In the genomic region with DNA sequence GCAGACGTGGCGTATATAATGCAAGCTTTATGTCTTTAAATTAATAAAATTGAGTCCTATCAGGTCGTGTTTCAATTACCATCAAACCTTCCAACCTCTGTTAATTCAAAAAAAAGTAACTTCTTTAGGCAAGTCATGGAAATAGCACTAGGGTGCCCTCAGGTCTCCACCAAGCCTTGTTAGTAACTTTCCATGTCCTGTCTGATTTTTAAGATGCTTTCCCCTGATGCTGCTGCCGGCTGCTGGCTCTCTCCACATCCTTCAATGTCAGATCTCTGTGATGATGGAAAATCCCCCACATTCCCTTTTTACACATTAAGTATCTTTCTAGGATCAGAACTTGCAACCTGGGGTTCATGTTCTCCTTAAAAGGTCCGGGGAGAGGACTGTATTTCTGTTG, we compare ENCODE assay signal across 22 cellular contexts. TPM values are rescaled to one million over a fixed set of nuclear protein-coding genes. Genes with fewer than 3 reads are reported as not detected.
DNase-seq lines count a peak whose midpoint lies in the region; ATAC-seq, FAIRE-seq and TF ChIP-seq lines count a peak whose summit lies in the region.
"Had no signal": no experiment of that assay in that cellular context is flagged by ENCODE, and none has a peak within 500 bp of the region (broad histone marks: within the 10 kb centered on the region; RNA-seq: fewer than 3 reads in every experiment).

No MANE protein-coding gene starts in this region.

- WGBS in liver: 59% methylated on average over 5 of the region's 5 CpGs
- 37% methylated on average over 5 of the region's 5 CpGs for WGBS in HepG2 (ENCODE audit: low lambda C conversion rate)
- 53 to 66% (median 56%) methylated on average over 5 of the region's 5 CpGs for WGBS in psoas muscle, 3 donors
- WGBS in aorta, 2 donors: 43 to 44% methylated on average over 5 of the region's 5 CpGs

- POLR2A ChIA-PET in HepG2 (lab: Yijun Ruan, JAX): no interaction called here
- POLR2A ChIA-PET in CD4-positive, alpha-beta memory T cell (lab: Charles Lee; ENCODE audit: partially characterized antibody): no interaction called here

- no peak overlapping the region for H2AFZ ChIP-seq in HepG2 (ENCODE audit: low read length)

- H3K9me3 ChIP-seq in liver (ENCODE audit: control insufficient read depth in 4 of 4, low read length in 3 of 4): no peaks in the 10 kb centered on the region
- no peaks in the 10 kb centered on the region for H3K9me3 ChIP-seq in HepG2 (ENCODE audit: low read length)
- no peaks in the 10 kb centered on the region for H3K9me3 ChIP-seq in kidney (ENCODE audit: control insufficient read depth in 1 of 2, low read length in 2 of 2)
- H3K9me3 ChIP-seq in psoas muscle: no peaks in the 10 kb centered on the region
- no peaks in the 10 kb centered on the region for H3K9me3 ChIP-seq in aorta (ENCODE audit: control insufficient read depth, low read length)
- no peaks in the 10 kb centered on the region for H3K9me3 ChIP-seq in CD4-positive, alpha-beta memory T cell (ENCODE audit: control insufficient read depth in 1 of 2, low read length in 2 of 2)
- H3K9me3 ChIP-seq: adrenal gland, tibial nerve had no signal

- H3K9ac ChIP-seq in liver (ENCODE audit: low read depth in 1 of 2, low read length in 2 of 2): peak overlapping the region in 1 of 2 donors; percentile 31
- no peak overlapping the region for H3K9ac ChIP-seq in HepG2 (ENCODE audit: insufficient read depth, low read depth, low read length)
- peak overlapping the region in 1 of 2 donors; percentile 14 for H3K9ac ChIP-seq in kidney (ENCODE audit: low read length in 2 of 2)

- H3K9me3 Mint-ChIP-seq in CD4-positive, alpha-beta memory T cell: peaks cover 0 to 2% (median 0%) of the 10 kb centered on the region in 8 donors
- H3K9me3 Mint-ChIP-seq: CD4-positive, alpha-beta T cell had no signal

- FAIRE-seq in HepG2 (lab: Jason Lieb, UNC) (no peak), kidney (lab: Jason Lieb, UNC) (no peak)

- no peaks in the 10 kb centered on the region for H3K4me1 ChIP-seq in liver (ENCODE audit: control insufficient read depth in 4 of 4, insufficient read depth in 4 of 4, low read length in 3 of 4)
- H3K4me1 ChIP-seq in HepG2 (ENCODE audit: insufficient read depth, low read length): no peaks in the 10 kb centered on the region
- H3K4me1 ChIP-seq in kidney (ENCODE audit: control insufficient read depth in 1 of 2, insufficient read depth in 1 of 2, low read depth in 1 of 2, low read length in 2 of 2): peaks cover 0 to 4% of the 10 kb centered on the region in 2 donors
- H3K4me1 ChIP-seq in psoas muscle: no peaks in the 10 kb centered on the region
- H3K4me1 ChIP-seq in aorta (ENCODE audit: control insufficient read depth in 1 of 2, insufficient read depth in 2 of 2, low read length in 2 of 2): peaks cover 8 to 10% of the 10 kb centered on the region in 2 donors
- no peaks in the 10 kb centered on the region for H3K4me1 ChIP-seq in CD4-positive, alpha-beta memory T cell (ENCODE audit: insufficient read depth, low read length)
- H3K4me1 ChIP-seq: adrenal gland, tibial nerve had no signal

- TF ChIP-seq RAD21 in liver (IDR thresholded peaks at IDR 0.05) (no peak), HepG2 (CRISPR knock-in tag; IDR thresholded peaks at IDR 0.05) (no peak)

- in situ Hi-C loops in HepG2 (cut with HindIII; ENCODE audit: extremely low pct_ligation_motif_present, low pct_unique_long_range_greater_than_20kb): no loop called here

- no TSS peak for BruUV-seq in HepG2 (replicated peaks; lab: Mats Ljungman, UMichigan)

- intact Hi-C loops in HepG2 (cut with micrococcal nuclease; ENCODE audit: unreplicated experiment): no loop called here
- intact Hi-C loops in kidney (cut with DNase I): no loop called here
- intact Hi-C loops in psoas muscle (cut with DNase I): no loop called here
- intact Hi-C loops in aorta (cut with DNase I): loop anchor here (5.0 to 10.0 kb wide), 4 partner anchors 33 to 250 kb away; no protein-coding TSS in a partner anchor
- intact Hi-C loops in CD4-positive, alpha-beta memory T cell (cut with micrococcal nuclease): no loop called here

- peak overlapping the region in 1 of 2 donors; percentile 12 for H3K27ac ChIP-seq in liver (ENCODE audit: low read depth in 1 of 2, low read length in 2 of 2)
- H3K27ac ChIP-seq in HepG2 (ENCODE audit: extremely low read length, insufficient read depth, low read length): no peak overlapping the region
- H3K27ac ChIP-seq in kidney (ENCODE audit: low read depth in 2 of 2, low read length in 2 of 2): peak overlapping the region in 1 of 2 donors; percentile 16
- H3K27ac ChIP-seq in psoas muscle: peak overlapping the region; percentile 25
- peak overlapping the region; percentile 49 to 69 for H3K27ac ChIP-seq in aorta (ENCODE audit: low read depth in 1 of 2, low read length in 2 of 2)
- H3K27ac ChIP-seq in CD4-positive, alpha-beta memory T cell (ENCODE audit: low read depth, low read length): no peak overlapping the region

- H3K27ac Mint-ChIP-seq in CD4-positive, alpha-beta memory T cell: no peak overlapping the region
- H3K27ac Mint-ChIP-seq: activated CD8-positive, alpha-beta memory T cell treated with anti-CD3 and anti-CD28 coated beads, Interleukin-2, amount 10 ng/mL, durations not matched to agents 7 days and 5 days; CD4-positive, alpha-beta T cell; T-helper 17 cell had no signal

- H4K20me1 ChIP-seq in HepG2 (ENCODE audit: insufficient read depth, low read length): no peaks in the 10 kb centered on the region

- CTCF ChIA-PET in HepG2 (lab: Yijun Ruan, JAX; ENCODE audit: low intra/inter-chr PET ratio, low total read pairs): no interaction called here
- CTCF ChIA-PET in CD4-positive, alpha-beta memory T cell (lab: Charles Lee; ENCODE audit: partially characterized antibody): no interaction called here

- H3K27me3 ChIP-seq in liver (ENCODE audit: control insufficient read depth in 4 of 4, insufficient read depth in 4 of 4, low read length in 3 of 4): peaks cover 0 to 4% (median under 1%) of the 10 kb centered on the region in 4 donors
- peaks cover 1 to 9% of the 10 kb centered on the region in 2 experiments; a peak in 3 of 5 replicates for H3K27me3 ChIP-seq in HepG2 (ENCODE audit: control insufficient read depth in 1 of 2, insufficient read depth in 2 of 2, low read length in 2 of 2)
- no peaks in the 10 kb centered on the region for H3K27me3 ChIP-seq in psoas muscle (ENCODE audit: insufficient read depth in 3 of 3, low read length in 2 of 3)
- no peaks in the 10 kb centered on the region for H3K27me3 ChIP-seq in aorta (ENCODE audit: control insufficient read depth in 1 of 2, insufficient read depth in 2 of 2, low read length in 1 of 2)
- no peaks in the 10 kb centered on the region for H3K27me3 ChIP-seq in CD4-positive, alpha-beta memory T cell (ENCODE audit: insufficient read depth, low read length)
- H3K27me3 ChIP-seq: tibial nerve had no signal

- TF ChIP-seq POLR2A in HepG2 (IDR thresholded peaks at IDR 0.05; ENCODE audit: insufficient read depth in 1 of 2, low read depth in 2 of 2, low read length in 2 of 2): no peak

- ATAC-seq in HepG2 (no peak), psoas muscle (no peak), aorta (ENCODE audit: low FRiP score) (no peak)
- ATAC-seq: activated CD8-positive, alpha-beta memory T cell treated with anti-CD3 and anti-CD28 coated beads, Interleukin-2, amount 10 ng/mL, durations not matched to agents 7 days and 5 days; T-helper 17 cell had no signal

- H3K4me3 ChIP-seq in liver (ENCODE audit: low read depth in 1 of 3, low read length in 3 of 3): peak overlapping the region in 2 of 3 donors; percentile 8 to 29
- no peak overlapping the region for H3K4me3 ChIP-seq in HepG2 (replicated peaks in 1 of 3; ENCODE audit: insufficient read depth in 1 of 3, low read depth in 2 of 3, low read length in 3 of 3)
- peak overlapping the region; percentile 28 to 57 for H3K4me3 ChIP-seq in kidney (ENCODE audit: low read length in 2 of 2)
- H3K4me3 ChIP-seq in psoas muscle: peak overlapping the region; percentile 60
- no peak overlapping the region for H3K4me3 ChIP-seq in aorta (ENCODE audit: low read length in 2 of 2)
- H3K4me3 ChIP-seq in CD4-positive, alpha-beta memory T cell (ENCODE audit: low read length in 2 of 2): no peak overlapping the region

- no peak overlapping the region for H3K4me2 ChIP-seq in HepG2 (ENCODE audit: low read depth, low read length)

- H3K4me1 Mint-ChIP-seq in CD4-positive, alpha-beta memory T cell: peaks cover 0 to 2% (median 0%) of the 10 kb centered on the region in 4 donors
- H3K4me1 Mint-ChIP-seq: activated CD8-positive, alpha-beta memory T cell treated with anti-CD3 and anti-CD28 coated beads, Interleukin-2, amount 10 ng/mL, durations not matched to agents 7 days and 5 days had no signal

- DNase-seq in HepG2 (ENCODE audit: low spot score) (no peak), kidney (no peak), psoas muscle (no peak), aorta (no peak), SK-N-DZ (ENCODE audit: low spot score) (no peak), HK-2 (ENCODE audit: unreplicated experiment) (no peak)
- no peak for DNase-seq in CD4-positive, alpha-beta memory T cell
- DNase-seq: activated CD8-positive, alpha-beta memory T cell treated with anti-CD3 and anti-CD28 coated beads, Interleukin-2, amount 10 ng/mL, durations not matched to agents 7 days and 5 days; activated effector memory CD4-positive, alpha-beta T cell treated with Interleukin-2 at 50 U/mL for 16 hours; adrenal gland; CD4-positive, alpha-beta T cell; central memory CD4-positive, alpha-beta T cell; DMS53; effector memory CD4-positive, alpha-beta T cell; NCI-H2171 treated with DMSO at 0.1 percent for 48 hours; NCI-H69; posterior cingulate gyrus; stimulated activated CD4-positive, alpha-beta T cell treated with anti-CD3 and anti-CD28 coated beads, Interleukin-12 subunit alpha, Interleukin-12 subunit beta, amount 100 ng/mL, for 4 hours; T-helper 17 cell had no signal

- no peak for TF ChIP-seq CTCF in liver (IDR thresholded peaks at IDR 0.05; ENCODE audit: low read depth, low read length, missing input control)
- no peak for TF ChIP-seq CTCF in HepG2 (CRISPR knock-in tag; IDR thresholded peaks at IDR 0.05)
- no peak for TF ChIP-seq CTCF in kidney (IDR thresholded peaks at IDR 0.05; ENCODE audit: borderline replicate concordance, extremely low read depth, insufficient read depth)
- TF ChIP-seq CTCF in psoas muscle (IDR thresholded peaks at IDR 0.05): no peak

- TF ChIP-seq EP300 in HepG2 (IDR thresholded peaks at IDR 0.05; ENCODE audit: low read depth in 2 of 2, low read length in 2 of 2) (no peak), HepG2 (CRISPR knock-in tag; IDR thresholded peaks at IDR 0.05; ENCODE audit: borderline replicate concordance) (no peak)

- H3K36me3 ChIP-seq in liver (ENCODE audit: control insufficient read depth in 4 of 4, insufficient read depth in 3 of 4, low read depth in 1 of 4, low read length in 3 of 4) (peaks cover 0 to 2% (median 0%) of the 10 kb centered on the region in 4 donors), HepG2 (replicated peaks in 1 of 2; ENCODE audit: control insufficient read depth in 1 of 2, insufficient read depth in 2 of 2, low read length in 2 of 2) (no peaks in the 10 kb centered on the region), kidney (ENCODE audit: control insufficient read depth in 1 of 2, insufficient read depth in 2 of 2, low read length in 2 of 2) (no peaks in the 10 kb centered on the region), psoas muscle (ENCODE audit: insufficient read depth in 1 of 2, low read depth in 1 of 2) (no peaks in the 10 kb centered on the region), aorta (ENCODE audit: control insufficient read depth in 1 of 2, insufficient read depth in 2 of 2, low read length in 1 of 2) (no peaks in the 10 kb centered on the region)
- H3K36me3 ChIP-seq in CD4-positive, alpha-beta memory T cell (ENCODE audit: insufficient read depth, low read length): no peaks in the 10 kb centered on the region
- H3K36me3 ChIP-seq: adrenal gland, tibial nerve had no signal

- peaks cover 27 to 28% of the 10 kb centered on the region in 2 donors for H3K27me3 Mint-ChIP-seq in CD4-positive, alpha-beta memory T cell

- no peak overlapping the region for H3K4me3 Mint-ChIP-seq in CD4-positive, alpha-beta memory T cell
- H3K4me3 Mint-ChIP-seq: activated CD8-positive, alpha-beta memory T cell treated with anti-CD3 and anti-CD28 coated beads, Interleukin-2, amount 10 ng/mL, durations not matched to agents 7 days and 5 days; CD4-positive, alpha-beta T cell; T-helper 17 cell had no signal

- no peaks in the 10 kb centered on the region for H3K36me3 Mint-ChIP-seq in CD4-positive, alpha-beta memory T cell
- H3K36me3 Mint-ChIP-seq: activated CD8-positive, alpha-beta memory T cell treated with anti-CD3 and anti-CD28 coated beads, Interleukin-2, amount 10 ng/mL, durations not matched to agents 7 days and 5 days had no signal

- H3K79me2 ChIP-seq in HepG2 (ENCODE audit: insufficient read depth, low read length): no peaks in the 10 kb centered on the region

RNA-seq across cellular contexts. Expression of gene ERG, which starts 3.0 kb away (rescaled TPM):
- total RNA-seq in liver: 1 to 10 TPM; 3.3 to 4.1 TPM
- polyA plus RNA-seq in liver: 1 to 10 TPM; 4.1 to 6.0 TPM
- total RNA-seq in HepG2 (2016; rRNA removed; fragmentation: Illumina TruSeq; extraction: Trizol): not detected in 2 replicates
- total RNA-seq in HepG2 (2016; cell fraction: cytosol; rRNA removed; fragmentation: Illumina TruSeq; extraction: Trizol; ENCODE audit: low read depth): not detected in 2 replicates
- not detected in 2 replicates for total RNA-seq in HepG2 (2016; cell fraction: insoluble cytoplasmic fraction; rRNA removed; fragmentation: Illumina TruSeq; extraction: Trizol)
- not detected in 2 replicates for total RNA-seq in HepG2 (2016; cell fraction: membrane; rRNA removed; fragmentation: Illumina TruSeq; extraction: Trizol)
- total RNA-seq in HepG2 (2016; cell fraction: nucleus; rRNA removed; fragmentation: Illumina TruSeq; extraction: Trizol): not detected in 2 replicates
- polyA plus RNA-seq in HepG2 (2011; rRNA removed): not detected in 2 replicates
- not detected in 2 replicates for polyA plus RNA-seq in HepG2 (2011; cell fraction: cytosol; rRNA removed)
- not detected in 2 replicates for polyA plus RNA-seq in HepG2 (2011; cell fraction: nucleus; rRNA removed)
- not detected in 2 replicates for polyA plus RNA-seq in HepG2 (2012)
- not detected in 2 replicates for polyA plus RNA-seq in HepG2 (2016; cell fraction: cytosol; fragmentation: Illumina TruSeq; extraction: Trizol; ENCODE audit: low read depth)
- polyA plus RNA-seq in HepG2 (2016; cell fraction: insoluble cytoplasmic fraction; fragmentation: Illumina TruSeq; extraction: Trizol; ENCODE audit: low read depth): not detected in 2 replicates
- not detected in 2 replicates for polyA plus RNA-seq in HepG2 (2016; cell fraction: membrane; fragmentation: Illumina TruSeq; extraction: Trizol; ENCODE audit: low read depth)
- polyA plus RNA-seq in HepG2 (2016; cell fraction: nucleus; fragmentation: Illumina TruSeq; extraction: Trizol; ENCODE audit: insufficient read depth, low read depth): not detected in 2 replicates
- not detected in 2 replicates for polyA minus RNA-seq in HepG2 (2011; rRNA and poly(A)+ RNA removed; ENCODE audit: low replicate concordance)
- polyA minus RNA-seq in HepG2 (2011; cell fraction: cytosol; rRNA and poly(A)+ RNA removed): not detected in 2 replicates
- polyA minus RNA-seq in HepG2 (2011; cell fraction: nucleus; rRNA and poly(A)+ RNA removed): not detected in 2 replicates
- 29.6 TPM for total RNA-seq in kidney
- polyA plus RNA-seq in kidney (ENCODE audit: insufficient read depth, low read depth, low replicate concordance): 6.6 TPM
- total RNA-seq in psoas muscle: 10 to 100 TPM in 3 of 4 donors, 1 to 10 TPM in 1; 7.6 to 14.5 (median 10.8) TPM
- polyA plus RNA-seq in psoas muscle: 1 to 10 TPM; 2.7 to 6.6 (median 3.4) TPM
- total RNA-seq in aorta: 100 to 1,000 TPM; 113 to 133 TPM
- polyA plus RNA-seq in aorta: 10 to 100 TPM; 33.5 to 59.6 TPM
- total RNA-seq in CD4-positive, alpha-beta memory T cell: not detected
- polyA plus RNA-seq in CD4-positive, alpha-beta memory T cell: not detected
- polyA plus RNA-seq in SK-N-DZ (2014; cell fraction: cytosol; rRNA removed): 0.07 and 0.32 TPM in 2 replicates
- polyA plus RNA-seq in SK-N-DZ (2014; cell fraction: nucleus; rRNA removed): 0.16 TPM in 1 of 2 replicates, not detected in the other
- total RNA-seq: activated CD8-positive, alpha-beta memory T cell treated with anti-CD3 and anti-CD28 coated beads, Interleukin-2, amount 10 ng/mL, durations not matched to agents 7 days and 5 days; CD4-positive, alpha-beta T cell; HT-29; T-helper 17 cell had no signal

Comparison
In these comparisons a context has a peak if more than half of its experiments do, and no peak if none do; other contexts are left out.
1. H3K4me3 ChIP-seq: peak in liver (2 of 3), kidney (2 of 2) and psoas muscle (single experiment); none in HepG2 (0 of 3), aorta (0 of 2) and CD4-positive, alpha-beta memory T cell (0 of 2).
2. H3K27ac ChIP-seq: peak in psoas muscle (single experiment) and aorta (2 of 2); none in HepG2 (single experiment) and CD4-positive, alpha-beta memory T cell (single experiment).
3. intact Hi-C loops: an anchor here in aorta (5.0 to 10.0 kb wide); none called in HepG2, kidney, psoas muscle and CD4-positive, alpha-beta memory T cell.